ENCODE assay signal across 8 cellular contexts in the genomic region with DNA sequence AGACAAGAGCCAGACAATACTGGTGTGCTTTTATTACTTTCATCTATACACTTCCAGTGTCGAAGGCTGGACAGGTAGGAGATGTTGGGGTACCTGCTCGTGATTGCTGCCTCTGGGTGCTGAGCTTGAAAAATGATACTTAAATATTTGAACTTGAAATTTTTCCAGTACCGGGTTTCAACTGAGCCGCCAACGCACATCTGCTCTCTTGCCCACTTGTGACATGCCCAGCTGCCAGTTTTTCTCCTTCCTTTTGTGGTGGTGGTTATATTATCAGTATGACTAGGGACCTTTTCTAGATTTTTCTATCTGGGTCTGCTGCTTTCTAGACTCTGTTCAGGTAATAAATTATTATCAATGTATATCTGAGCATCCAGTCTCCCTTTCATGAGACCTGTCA. TPM values are rescaled to one million over a fixed set of nuclear protein-coding genes. Genes with fewer than 3 reads are reported as not detected.
A peak's percentile ranks its signal among the peaks of the same experiment; 100 is the strongest.
DNase-seq lines count a peak whose midpoint lies in the region; FAIRE-seq and TF ChIP-seq lines count a peak whose summit lies in the region.

No MANE protein-coding gene starts in this region.

- peaks cover 6% of the 10 kb centered on the region for H3K4me1 ChIP-seq in A673 (ENCODE audit: insufficient read depth, low read length, poor library complexity, severe bottlenecking)
- H3K4me1 ChIP-seq in muscle layer of duodenum (ENCODE audit: control insufficient read depth in 1 of 2, insufficient read depth in 2 of 2, low read length in 2 of 2), result peaks cover 5 to 35% of the 10 kb centered on the region in 2 donors
- H3K4me1 ChIP-seq in neuronal stem cell (ENCODE audit: control insufficient read depth in 2 of 2, insufficient read depth in 1 of 2, low read depth in 1 of 2, low read length in 2 of 2), result no peaks in the 10 kb centered on the region

- peaks cover 3% of the 10 kb centered on the region for H3K79me1 ChIP-seq in neuronal stem cell (ENCODE audit: low read depth, low read length)

- no peak overlapping the region for H4K8ac ChIP-seq in neuronal stem cell (ENCODE audit: low read depth, low read length)

- intact Hi-C loops in A673 (cut with micrococcal nuclease; ENCODE audit: unreplicated experiment), result no loop called here

- H3K9ac ChIP-seq in neuronal stem cell (ENCODE audit: low read depth, low read length, poor library complexity), result no peak overlapping the region

- no peak overlapping the region for H3K18ac ChIP-seq in neuronal stem cell (ENCODE audit: low read length)

- H3K4me3 ChIP-seq in A673 (ENCODE audit: low read depth, low read length, poor library complexity, severe bottlenecking), result peak overlapping the region; percentile 64
- peak overlapping the region; percentile 69 to 99 for H3K4me3 ChIP-seq in muscle layer of duodenum (ENCODE audit: low read depth in 1 of 2, low read length in 2 of 2)
- H3K4me3 ChIP-seq in neuronal stem cell (ENCODE audit: low read length in 2 of 2), result peak overlapping the region in 1 of 2 donors; percentile 0

- POLR2A ChIA-PET in A673 (lab: Charles Lee; ENCODE audit: low non-redundant PET), result no interaction called here

- no peak for TF ChIP-seq CTCF in A673 (conservative IDR thresholded peaks at IDR 0.05; ENCODE audit: low read depth, low read length)

- H3K23ac ChIP-seq in neuronal stem cell (ENCODE audit: low read depth, low read length, poor library complexity), result no peak overlapping the region

- no CpG with 5 or more reads among the region's 5 CpGs for WGBS in neuronal stem cell (ENCODE audit: extremely low coverage in 2 of 2, insufficient read length in 2 of 2, insufficient replicate concordance in 1 of 2), 2 donors

- CTCF ChIA-PET in A673 (lab: Charles Lee), result no interaction called here

- no peak for DNase-seq in A673 (ENCODE audit: low spot score)
- DNase-seq in GM19239 (ENCODE audit: insufficient read length, low spot score), result no peak
- peak; percentile 11 for DNase-seq in activated naive CD8-positive, alpha-beta T cell treated with anti-CD3 and anti-CD28 coated beads, Interleukin-2, amount 50 U/mL, for 16 hours (ENCODE audit: low read depth, low spot score)
- DNase-seq in T1000 (lab: John Stamatoyannopoulos, UW), result no peak
- no peak for DNase-seq in COLO829 (ENCODE audit: low spot score)
- DNase-seq in NCI-H146 treated with DMSO at 0.1 percent for 48 hours (lab: John Stamatoyannopoulos, UW; ENCODE audit: unreplicated experiment), result no peak
- DNase-seq in neuronal stem cell (ENCODE audit: low spot score), result no peak

- no peak overlapping the region for H2AK5ac ChIP-seq in neuronal stem cell (ENCODE audit: low read depth, low read length)

- H3K4me2 ChIP-seq in neuronal stem cell (ENCODE audit: insufficient read depth, low read length, poor library complexity, severe bottlenecking), result no peak overlapping the region

- H2BK12ac ChIP-seq in neuronal stem cell (ENCODE audit: low read length), result no peak overlapping the region

- H3K14ac ChIP-seq in neuronal stem cell (ENCODE audit: low read length), result no peak overlapping the region

- no peak overlapping the region for H2BK15ac ChIP-seq in neuronal stem cell (ENCODE audit: low read length)

- H3K9me3 ChIP-seq in A673 (ENCODE audit: low read depth, low read length, poor library complexity, severe bottlenecking) (no peaks in the 10 kb centered on the region), muscle layer of duodenum (ENCODE audit: control insufficient read depth in 1 of 2, low read length in 2 of 2) (no peaks in the 10 kb centered on the region), neuronal stem cell (replicated peaks in 1 of 2; ENCODE audit: control insufficient read depth in 2 of 2, insufficient read depth in 1 of 2, low read depth in 1 of 2, low read length in 2 of 2) (no peaks in the 10 kb centered on the region)

- no peak overlapping the region for H3K4ac ChIP-seq in neuronal stem cell (ENCODE audit: low read length)

- H3K27ac ChIP-seq in A673 (ENCODE audit: low read depth, low read length, poor library complexity, severe bottlenecking), result no peak overlapping the region
- peak overlapping the region; percentile 39 for H3K27ac ChIP-seq in muscle layer of duodenum (ENCODE audit: low read length)
- no peak overlapping the region for H3K27ac ChIP-seq in neuronal stem cell (replicated peaks; ENCODE audit: low read length)

- no peak overlapping the region for H2BK120ac ChIP-seq in neuronal stem cell (ENCODE audit: low read depth, low read length)

- H3K27me3 ChIP-seq in A673 (replicated peaks; ENCODE audit: insufficient read depth, low read depth, low read length, poor library complexity) (no peaks in the 10 kb centered on the region), muscle layer of duodenum (ENCODE audit: low read depth, low read length) (no peaks in the 10 kb centered on the region), neuronal stem cell (ENCODE audit: control insufficient read depth in 3 of 3, insufficient read depth in 3 of 3, low read depth in 1 of 3, low read length in 3 of 3) (no peaks in the 10 kb centered on the region)

- no peak overlapping the region for H4K91ac ChIP-seq in neuronal stem cell (ENCODE audit: low read depth, low read length, poor library complexity)

- H2BK5ac ChIP-seq in neuronal stem cell (ENCODE audit: low read length), result no peak overlapping the region

- H3K36me3 ChIP-seq in A673 (ENCODE audit: insufficient read depth, low read length, poor library complexity, severe bottlenecking), result peaks cover 14% of the 10 kb centered on the region
- no peaks in the 10 kb centered on the region for H3K36me3 ChIP-seq in muscle layer of duodenum (ENCODE audit: control insufficient read depth in 1 of 2, insufficient read depth in 2 of 2, low read length in 2 of 2)
- H3K36me3 ChIP-seq in neuronal stem cell (replicated peaks in 1 of 2; ENCODE audit: control insufficient read depth in 2 of 2, insufficient read depth in 2 of 2, low read length in 2 of 2), result peaks cover 3 to 39% of the 10 kb centered on the region in 2 donors

- BruUV-seq in A673 (replicated peaks; lab: Mats Ljungman, UMichigan), result no TSS peak

- FAIRE-seq in GM19239 (lab: Jason Lieb, UNC), result peak; percentile 71

- H2AFZ ChIP-seq in neuronal stem cell (ENCODE audit: low read length), result no peak overlapping the region

RNA-seq across cellular contexts. Expression of a gene that starts 3.4 kb away (rescaled TPM):
- 130 and 150 TPM in 2 replicates for total RNA-seq in A673 (2021)
- 80.0 TPM for polyA plus RNA-seq in neuronal stem cell (2013, experiment 1 of 2)
- polyA plus RNA-seq in neuronal stem cell (2013, experiment 2 of 2), result 80.3 TPM

RNA-seq across cellular contexts. Expression of a gene that starts 42.0 kb away (rescaled TPM):
- total RNA-seq in A673 (2021), result 1.8 and 3.0 TPM in 2 replicates
- 0.31 TPM for polyA plus RNA-seq in neuronal stem cell (2013, experiment 1 of 2)
- polyA plus RNA-seq in neuronal stem cell (2013, experiment 2 of 2), result 0.22 TPM
